Comparison of ENCODE assay signal across 8 cellular contexts in the genomic region with DNA sequence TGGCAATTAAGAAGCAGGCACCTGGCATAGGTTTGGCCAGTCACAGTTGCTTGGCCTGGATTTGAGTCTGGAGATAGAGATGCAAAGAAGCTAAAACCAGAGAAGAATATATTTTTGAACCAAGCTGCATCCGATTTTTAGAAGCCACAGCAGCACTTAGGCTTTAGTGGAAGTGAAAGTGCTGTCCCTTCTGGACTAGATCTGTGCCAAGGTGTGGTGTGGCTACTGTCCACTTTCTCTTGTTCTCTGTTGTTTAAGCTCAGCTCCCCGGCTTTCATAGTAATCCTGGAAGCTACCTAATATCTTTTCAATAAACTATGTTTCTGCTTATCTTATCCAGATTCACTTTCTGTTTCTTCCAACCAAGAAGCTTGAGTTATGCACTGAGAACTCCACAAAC.
DNase-seq lines count a peak whose midpoint lies in the region; ATAC-seq lines count a peak whose summit lies in the region.
"Had no signal": no experiment of that assay in that cellular context is flagged by ENCODE, and none has a peak within 500 bp of the region (broad histone marks: within the 10 kb centered on the region; RNA-seq: fewer than 3 reads in every experiment).

No MANE protein-coding gene starts in this region.

- DNase-seq in adipocyte (ENCODE audit: low read depth) (no peak), skeletal muscle cell (ENCODE audit: low read depth) (no peak), kidney tubule cell (ENCODE audit: low spot score) (no peak), amniotic stem cell (lab: John Stamatoyannopoulos, UW) (no peak)
- DNase-seq in stimulated activated CD4-positive, alpha-beta T cell treated with anti-CD3 and anti-CD28 coated beads, Interleukin-1b, Interleukin-23, amount 100 ng/mL, for 48 hours: no peak
- DNase-seq: NCI-H2081 treated with DMSO at 0.1 percent for 48 hours had no signal

- no peaks in the 10 kb centered on the region for H3K9me3 ChIP-seq in adipocyte (ENCODE audit: control insufficient read depth, low read length)

- H3K36me3 ChIP-seq in adipocyte (ENCODE audit: control insufficient read depth, insufficient read depth, low read length, severe bottlenecking): no peaks in the 10 kb centered on the region

- H3K4me3 ChIP-seq in adipocyte (ENCODE audit: low read length) (peak overlapping the region; percentile 51), skeletal muscle cell (ENCODE audit: low read depth, low read length) (peak overlapping the region; percentile 15)

- H3K4me1 ChIP-seq in adipocyte (ENCODE audit: control insufficient read depth, insufficient read depth, low read length): peaks cover 21% of the 10 kb centered on the region

- ATAC-seq in GM19351 (IDR thresholded peaks at IDR 0.05; ENCODE audit: unreplicated experiment) (peak; percentile 34), HG03196 (IDR thresholded peaks at IDR 0.05; ENCODE audit: unreplicated experiment) (peak; percentile 33)

- no peaks in the 10 kb centered on the region for H3K27me3 ChIP-seq in adipocyte (replicated peaks; ENCODE audit: control insufficient read depth, insufficient read depth, low read length)

- H3K9ac ChIP-seq in adipocyte (ENCODE audit: low read length): peak overlapping the region; percentile 41
